Comparison of ENCODE assay signal across 32 cellular contexts in genomic region chr13:33752631-33753030, GRCh38.
"Had no signal": no experiment of that assay in that cellular context is flagged by ENCODE, and none has a peak within 500 bp of the region (broad histone marks: within the 10 kb centered on the region; RNA-seq: fewer than 3 reads in every experiment).

No MANE protein-coding gene starts in this region.

- H3K4me1 ChIP-seq: adrenal gland, body of pancreas, foreskin keratinocyte, gastrocnemius medialis had no signal

- ATAC-seq: activated CD4-positive, CD25-positive, alpha-beta regulatory T cell treated with anti-CD3 and anti-CD28 coated beads, Interleukin-2, amount 50 U/mL, for 24 hours; activated CD8-positive, alpha-beta T cell treated with anti-CD3 and anti-CD28 coated beads for 36 hours; activated naive CD8-positive, alpha-beta T cell treated with anti-CD3 and anti-CD28 coated beads, Interleukin-2, amount 50 U/mL, for 24 hours; activated T-cell treated with anti-CD3 and anti-CD28 coated beads, Interleukin-2, amount 50 U/mL, for 4 hours; activated T-helper 17 cell treated with anti-CD3 and anti-CD28 coated beads, Interleukin-2, amount 50 U/mL, for 72 hours; body of pancreas; esophagus mucosa; foreskin keratinocyte; gastrocnemius medialis; heart right ventricle; T-helper 17 cell had no signal

- H3K4me3 ChIP-seq: adrenal gland, body of pancreas, cardiac muscle cell, coronary artery, dorsolateral prefrontal cortex, gastrocnemius medialis, heart right ventricle had no signal

- H3K36me3 ChIP-seq: adrenal gland, cardiac muscle cell, gastrocnemius medialis, heart right ventricle, WERI-Rb-1 had no signal

- H3K9me3 ChIP-seq: adrenal gland, body of pancreas, gastrocnemius medialis had no signal

- H3K27ac ChIP-seq: adrenal gland, body of pancreas, cardiac muscle cell, coronary artery, dorsolateral prefrontal cortex, foreskin keratinocyte, gastrocnemius medialis, heart right ventricle, WERI-Rb-1 had no signal

- H3K27me3 ChIP-seq: adrenal gland, body of pancreas, cardiac muscle cell, dorsolateral prefrontal cortex, foreskin keratinocyte, gastrocnemius medialis, heart right ventricle had no signal

- DNase-seq: activated B cell treated with CpG ODN at 0.5 μM for 24 hours; activated CD4-positive, alpha-beta T cell treated with anti-CD3 and anti-CD28 coated beads for 48 hours; activated CD4-positive, alpha-beta T cell treated with anti-CD3 and anti-CD28 coated beads, Interleukin-2, amount 50 U/mL, for 1 hour; activated CD4-positive, alpha-beta T cell treated with anti-CD3 and anti-CD28 coated beads, Interleukin-2, amount 50 U/mL, for 48 hours; activated CD8-positive, alpha-beta memory T cell treated with anti-CD3 and anti-CD28 coated beads for 24 hours; activated CD8-positive, alpha-beta T cell treated with anti-CD3 and anti-CD28 coated beads for 36 hours; activated effector memory CD4-positive, alpha-beta T cell treated with Interleukin-2 at 50 U/mL for 16 hours; activated gamma-delta T cell treated with Interleukin-2 at 50 U/mL for 16 hours; activated naive CD4-positive, alpha-beta T cell treated with Interleukin-2 at 50 U/mL for 16 hours; activated naive CD8-positive, alpha-beta T cell treated with anti-CD3 and anti-CD28 coated beads for 36 hours; activated naive CD8-positive, alpha-beta T cell treated with anti-CD3 and anti-CD28 coated beads, Interleukin-2, amount 50 U/mL, for 24 hours; activated T-cell treated with anti-CD3 and anti-CD28 coated beads, Interleukin-2, amount 50 U/mL, for 4 hours; adrenal gland; amygdala; aorta; body of pancreas; dorsolateral prefrontal cortex; effector memory CD4-positive, alpha-beta T cell; endodermal cell; foreskin keratinocyte; gastrocnemius medialis; glutamatergic neuron; heart right ventricle; T-helper 1 cell; T-helper 17 cell; T1000; WERI-Rb-1 had no signal
